2 cellular contexts compared by ENCODE assay signal in the genomic region with DNA sequence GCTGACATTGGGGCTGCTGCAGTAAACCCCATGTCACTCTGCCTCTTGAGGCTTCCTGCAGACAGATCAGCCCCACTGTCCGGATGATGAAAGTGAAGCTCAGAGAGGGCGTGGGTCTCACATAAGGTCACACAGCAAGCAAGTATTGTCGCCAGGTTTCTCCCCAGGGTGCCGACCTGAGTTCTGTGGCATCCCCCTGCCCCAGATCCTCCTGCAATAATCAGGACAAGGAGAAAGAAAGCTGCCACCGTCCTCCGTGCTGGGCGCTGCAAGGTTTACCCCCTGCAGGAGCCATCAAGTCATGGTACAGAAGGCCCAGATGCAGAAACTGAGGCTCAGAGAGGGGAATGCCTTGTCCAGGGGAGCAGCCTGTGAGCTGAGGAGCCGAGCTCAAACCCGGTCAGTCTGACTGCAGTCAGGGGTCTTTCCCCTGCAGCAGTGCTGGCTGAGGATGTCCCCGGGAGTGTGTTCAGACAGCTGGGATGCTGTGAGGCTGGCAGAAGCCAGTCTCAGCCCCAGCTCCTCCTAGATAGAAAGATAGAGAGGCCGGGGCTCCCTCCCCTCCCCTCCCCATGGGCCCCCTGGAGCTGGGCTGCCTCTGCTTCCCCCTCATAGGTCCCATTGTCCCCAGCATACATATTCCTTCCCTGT.
TF ChIP-seq lines count a peak whose summit lies in the region.

No MANE protein-coding gene starts in this region.

TF ChIP-seq in GM12891, 5 proteins besides CTCF, POLR2A, EP300 and RAD21:
- TF ChIP-seq POU2F2 (IDR thresholded peaks at IDR 0.05; ENCODE audit: low read depth, low read length): no peak
- 0 out of 2 replicates have a peak, but pooled peaks have one; percentile 14 for TF ChIP-seq POLR2AphosphoS5 (IDR thresholded peaks at IDR 0.05; ENCODE audit: low read depth, low read length)
- TF ChIP-seq PAX5 (IDR thresholded peaks at IDR 0.05; ENCODE audit: insufficient read depth, low read length, severe bottlenecking): no peak
- no peak for TF ChIP-seq SPI1 (IDR thresholded peaks at IDR 0.05; ENCODE audit: low read depth, low read length)
- TF ChIP-seq TAF1 (IDR thresholded peaks at IDR 0.05; ENCODE audit: low read depth, low read length): no peak

TF ChIP-seq in K562, 482 proteins besides CTCF, POLR2A, EP300 and RAD21:
- TF ChIP-seq ZFP36 (IDR thresholded peaks at IDR 0.05; ENCODE audit: low read depth, low read length, partially characterized antibody): peak; percentile 79
- TF ChIP-seq CBX1 (IDR thresholded peaks at IDR 0.05; ENCODE audit: low read depth): no peak
- peak; percentile 60; the same call in 1 of the 2 replicates for TF ChIP-seq BCOR (IDR thresholded peaks at IDR 0.05)
- peak; percentile 72 for TF ChIP-seq RBM25 (IDR thresholded peaks at IDR 0.05; ENCODE audit: low read depth, low read length, severe bottlenecking)
- TF ChIP-seq, protein P1, sequence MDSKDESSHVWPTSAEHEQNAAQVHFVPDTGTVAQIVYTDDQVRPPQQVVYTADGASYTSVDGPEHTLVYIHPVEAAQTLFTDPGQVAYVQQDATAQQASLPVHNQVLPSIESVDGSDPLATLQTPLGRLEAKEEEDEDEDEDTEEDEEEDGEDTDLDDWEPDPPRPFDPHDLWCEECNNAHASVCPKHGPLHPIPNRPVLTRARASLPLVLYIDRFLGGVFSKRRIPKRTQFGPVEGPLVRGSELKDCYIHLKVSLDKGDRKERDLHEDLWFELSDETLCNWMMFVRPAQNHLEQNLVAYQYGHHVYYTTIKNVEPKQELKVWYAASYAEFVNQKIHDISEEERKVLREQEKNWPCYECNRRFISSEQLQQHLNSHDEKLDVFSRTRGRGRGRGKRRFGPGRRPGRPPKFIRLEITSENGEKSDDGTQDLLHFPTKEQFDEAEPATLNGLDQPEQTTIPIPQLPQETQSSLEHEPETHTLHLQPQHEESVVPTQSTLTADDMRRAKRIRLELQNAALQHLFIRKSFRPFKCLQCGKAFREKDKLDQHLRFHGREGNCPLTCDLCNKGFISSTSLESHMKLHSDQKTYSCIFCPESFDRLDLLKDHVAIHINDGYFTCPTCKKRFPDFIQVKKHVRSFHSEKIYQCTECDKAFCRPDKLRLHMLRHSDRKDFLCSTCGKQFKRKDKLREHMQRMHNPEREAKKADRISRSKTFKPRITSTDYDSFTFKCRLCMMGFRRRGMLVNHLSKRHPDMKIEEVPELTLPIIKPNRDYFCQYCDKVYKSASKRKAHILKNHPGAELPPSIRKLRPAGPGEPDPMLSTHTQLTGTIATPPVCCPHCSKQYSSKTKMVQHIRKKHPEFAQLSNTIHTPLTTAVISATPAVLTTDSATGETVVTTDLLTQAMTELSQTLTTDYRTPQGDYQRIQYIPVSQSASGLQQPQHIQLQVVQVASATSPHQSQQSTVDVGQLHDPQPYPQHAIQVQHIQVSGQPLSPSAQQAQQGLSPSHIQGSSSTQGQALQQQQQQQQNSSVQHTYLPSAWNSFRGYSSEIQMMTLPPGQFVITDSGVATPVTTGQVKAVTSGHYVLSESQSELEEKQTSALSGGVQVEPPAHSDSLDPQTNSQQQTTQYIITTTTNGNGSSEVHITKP (IDR thresholded peaks at IDR 0.05; ENCODE audit: partially characterized antibody): no peak
- TF ChIP-seq CTBP1 (IDR thresholded peaks at IDR 0.05; ENCODE audit: borderline replicate concordance): no peak
- TF ChIP-seq, protein P2, sequence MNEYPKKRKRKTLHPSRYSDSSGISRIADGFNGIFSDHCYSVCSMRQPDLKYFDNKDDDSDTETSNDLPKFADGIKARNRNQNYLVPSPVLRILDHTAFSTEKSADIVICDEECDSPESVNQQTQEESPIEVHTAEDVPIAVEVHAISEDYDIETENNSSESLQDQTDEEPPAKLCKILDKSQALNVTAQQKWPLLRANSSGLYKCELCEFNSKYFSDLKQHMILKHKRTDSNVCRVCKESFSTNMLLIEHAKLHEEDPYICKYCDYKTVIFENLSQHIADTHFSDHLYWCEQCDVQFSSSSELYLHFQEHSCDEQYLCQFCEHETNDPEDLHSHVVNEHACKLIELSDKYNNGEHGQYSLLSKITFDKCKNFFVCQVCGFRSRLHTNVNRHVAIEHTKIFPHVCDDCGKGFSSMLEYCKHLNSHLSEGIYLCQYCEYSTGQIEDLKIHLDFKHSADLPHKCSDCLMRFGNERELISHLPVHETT (CRISPR knock-in tag; conservative IDR thresholded peaks at IDR 0.05 in 1 of 2, IDR thresholded peaks at IDR 0.05 in 1 of 2): no peak
- TF ChIP-seq, protein P3, sequence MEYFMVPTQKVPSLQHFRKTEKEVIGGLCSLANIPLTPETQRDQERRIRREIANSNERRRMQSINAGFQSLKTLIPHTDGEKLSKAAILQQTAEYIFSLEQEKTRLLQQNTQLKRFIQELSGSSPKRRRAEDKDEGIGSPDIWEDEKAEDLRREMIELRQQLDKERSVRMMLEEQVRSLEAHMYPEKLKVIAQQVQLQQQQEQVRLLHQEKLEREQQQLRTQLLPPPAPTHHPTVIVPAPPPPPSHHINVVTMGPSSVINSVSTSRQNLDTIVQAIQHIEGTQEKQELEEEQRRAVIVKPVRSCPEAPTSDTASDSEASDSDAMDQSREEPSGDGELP (CRISPR knock-in tag; IDR thresholded peaks at IDR 0.05; ENCODE audit: borderline replicate concordance): no peak
- peak; percentile 24; the same call in 1 of the 2 replicates for TF ChIP-seq POLR2G (IDR thresholded peaks at IDR 0.05; ENCODE audit: low read depth, low read length)
- TF ChIP-seq ZNF3 (CRISPR knock-in tag; IDR thresholded peaks at IDR 0.05): no peak
- no peak for TF ChIP-seq ZNF507 (tag; conservative IDR thresholded peaks at IDR 0.05)
- TF ChIP-seq ZNF324 (CRISPR knock-in tag; IDR thresholded peaks at IDR 0.05): no peak
- TF ChIP-seq ZNF311 (CRISPR knock-in tag; IDR thresholded peaks at IDR 0.05): no peak
- no peak for TF ChIP-seq ZNF197 (CRISPR knock-in tag; IDR thresholded peaks at IDR 0.05; ENCODE audit: low read depth)
